8 cellular contexts compared by ENCODE assay signal in the genomic region with DNA sequence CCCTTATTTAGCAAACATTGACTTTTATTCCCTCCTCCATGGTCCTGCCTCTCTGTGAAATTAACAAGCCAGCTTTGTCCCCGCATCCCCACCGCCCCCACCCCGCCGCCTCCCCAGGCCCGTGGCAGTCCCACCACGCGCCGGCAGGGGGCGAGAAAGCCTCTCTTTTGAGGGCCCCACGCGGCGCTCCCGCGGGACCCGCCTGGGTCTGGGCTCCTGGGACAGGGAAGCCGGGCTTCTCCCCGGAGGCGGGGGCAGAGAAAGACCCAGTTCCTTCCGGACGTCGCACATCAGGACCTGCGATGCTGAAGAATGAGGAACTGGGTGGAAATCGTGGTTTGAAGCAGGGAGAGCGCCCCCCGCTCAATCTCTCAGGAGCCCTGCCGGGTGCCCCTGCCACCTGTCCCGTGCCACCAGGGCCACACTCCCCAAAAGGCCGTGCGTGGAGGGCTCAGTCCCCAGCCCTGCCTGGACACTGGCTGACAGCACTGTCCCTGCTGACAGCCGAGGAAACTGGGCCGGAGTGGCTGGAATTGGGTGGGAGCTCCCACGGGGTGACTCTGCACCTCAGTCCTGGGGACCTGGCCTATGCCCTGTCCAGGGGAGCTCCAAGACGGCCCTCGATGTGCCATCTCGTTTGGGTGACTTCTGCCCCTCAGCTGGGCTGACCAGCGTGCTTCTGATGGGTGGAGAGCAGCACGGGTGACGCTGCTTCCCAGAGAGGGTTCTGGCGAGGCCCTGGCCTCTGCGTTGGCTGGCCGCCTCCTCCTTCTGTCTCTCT. TPM values are rescaled to one million over a fixed set of nuclear protein-coding genes. Genes with fewer than 3 reads are reported as not detected.
DNase-seq lines count a peak whose midpoint lies in the region; ATAC-seq and TF ChIP-seq lines count a peak whose summit lies in the region.

No MANE protein-coding gene starts in this region.

- H3K27ac ChIP-seq in temporal lobe (ENCODE audit: low read depth, low read length): peak overlapping the region; percentile 79

- TF ChIP-seq CTCF in natural killer cell (IDR thresholded peaks at IDR 0.05): peak; percentile 78

- intact Hi-C loops in activated CD4-positive, alpha-beta T cell treated with anti-CD3 and anti-CD28 coated beads for 36 hours (cut with DNase I, micrococcal nuclease): loop anchor here (1.0 to 5.0 kb wide), 5 partner anchors 270 to 412 kb away; no protein-coding TSS in a partner anchor
- intact Hi-C loops in natural killer cell (cut with micrococcal nuclease): loop anchor here (2.0 kb wide), 1 partner anchor 412 kb away; no protein-coding TSS in a partner anchor

- peak; percentile 68 for ATAC-seq in activated CD4-positive, alpha-beta T cell treated with anti-CD3 and anti-CD28 coated beads for 36 hours
- ATAC-seq in natural killer cell: peak in 2 of 3 donors; percentile 44 to 80
- ATAC-seq in GM19395 (IDR thresholded peaks at IDR 0.05; ENCODE audit: unreplicated experiment): no peak
- ATAC-seq in HG03432 (IDR thresholded peaks at IDR 0.05; ENCODE audit: unreplicated experiment): no peak

- CTCF ChIA-PET in activated CD4-positive, alpha-beta T cell treated with anti-CD3 and anti-CD28 coated beads for 36 hours (lab: Charles Lee): interaction anchor here (0.6 kb wide), 1 partner anchor 273 kb away, joined by 3 read pairs; no protein-coding TSS in a partner anchor

- peaks cover 4% of the 10 kb centered on the region for H3K27me3 Mint-ChIP-seq in activated CD4-positive, alpha-beta T cell treated with anti-CD3 and anti-CD28 coated beads for 36 hours
- H3K27me3 Mint-ChIP-seq in natural killer cell (ENCODE audit: low read depth in 2 of 2): peaks cover 0 to 8% of the 10 kb centered on the region in 2 donors

- DNase-seq in NCI-H748 (lab: John Stamatoyannopoulos, UW; ENCODE audit: unreplicated experiment) (peak; percentile 38), NCI-H748 treated with DMSO at 0.1 percent for 48 hours (lab: John Stamatoyannopoulos, UW) (no peak), natural killer cell (peak; percentile 40)
- peak; percentile 75 for DNase-seq in activated CD4-positive, alpha-beta T cell treated with anti-CD3 and anti-CD28 coated beads for 36 hours
- DNase-seq in effector CD4-positive, alpha-beta T cell: peak; percentile 16

- H3K4me3 Mint-ChIP-seq in activated CD4-positive, alpha-beta T cell treated with anti-CD3 and anti-CD28 coated beads for 36 hours: no peak overlapping the region
- no peak overlapping the region for H3K4me3 Mint-ChIP-seq in natural killer cell

- H3K27ac Mint-ChIP-seq in activated CD4-positive, alpha-beta T cell treated with anti-CD3 and anti-CD28 coated beads for 36 hours: no peak overlapping the region
- no peak overlapping the region for H3K27ac Mint-ChIP-seq in natural killer cell

- peaks cover 8% of the 10 kb centered on the region for H3K9me3 Mint-ChIP-seq in activated CD4-positive, alpha-beta T cell treated with anti-CD3 and anti-CD28 coated beads for 36 hours (ENCODE audit: low read depth)
- H3K9me3 Mint-ChIP-seq in natural killer cell: no peaks in the 10 kb centered on the region

- POLR2A ChIA-PET in activated CD4-positive, alpha-beta T cell treated with anti-CD3 and anti-CD28 coated beads for 36 hours (lab: Charles Lee): no interaction called here

- H3K36me3 Mint-ChIP-seq in activated CD4-positive, alpha-beta T cell treated with anti-CD3 and anti-CD28 coated beads for 36 hours (ENCODE audit: low read depth): no peaks in the 10 kb centered on the region
- no peaks in the 10 kb centered on the region for H3K36me3 Mint-ChIP-seq in natural killer cell

- no peaks in the 10 kb centered on the region for H3K4me1 Mint-ChIP-seq in activated CD4-positive, alpha-beta T cell treated with anti-CD3 and anti-CD28 coated beads for 36 hours
- peaks cover 0 to 6% of the 10 kb centered on the region in 2 donors for H3K4me1 Mint-ChIP-seq in natural killer cell

RNA-seq across cellular contexts. Expression of gene ACTRT2, which starts 8.6 kb away (rescaled TPM):
- total RNA-seq in activated CD4-positive, alpha-beta T cell treated with anti-CD3 and anti-CD28 coated beads for 36 hours: not detected
- total RNA-seq in natural killer cell (not detected), temporal lobe (not detected)

RNA-seq across cellular contexts. Expression of gene PRDM16, which starts 56.3 kb away (rescaled TPM):
- under 1 TPM in 1 of 2 experiments, not detected in 1; 0.32 TPM for total RNA-seq in activated CD4-positive, alpha-beta T cell treated with anti-CD3 and anti-CD28 coated beads for 36 hours
- under 1 TPM in 2 of 3 donors, not detected in 1; 0.25 to 0.64 TPM for total RNA-seq in natural killer cell
- total RNA-seq in temporal lobe: 5.9 TPM

Comparison
In these comparisons a context has a peak if more than half of its experiments do, and no peak if none do; other contexts are left out.
1. ATAC-seq: peak in activated CD4-positive, alpha-beta T cell treated with anti-CD3 and anti-CD28 coated beads for 36 hours (single experiment) and natural killer cell (2 of 3); none in GM19395 (single experiment) and HG03432 (single experiment).